Comparison of ENCODE assay signal across 18 cellular contexts in the genomic region with DNA sequence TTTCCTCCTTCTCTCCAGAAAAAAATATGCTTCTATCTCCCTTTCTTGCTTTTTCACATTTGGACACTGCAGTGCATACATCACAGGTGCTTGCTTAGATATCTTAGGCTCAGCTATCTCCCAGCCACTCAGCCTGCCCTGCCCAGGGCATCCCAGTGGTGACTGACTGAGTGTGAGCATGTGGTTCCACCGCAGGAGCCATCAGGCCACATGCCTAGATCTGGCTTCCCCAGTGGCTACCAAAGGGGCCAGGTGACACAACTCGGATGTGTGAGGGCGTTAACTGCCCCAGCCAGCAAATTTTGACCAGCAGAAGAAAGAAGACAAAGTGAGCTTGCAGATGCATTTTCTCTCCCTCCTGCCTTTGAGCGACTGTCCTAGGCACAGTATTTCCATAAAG. TPM values are rescaled to one million over a fixed set of nuclear protein-coding genes. Genes with fewer than 3 reads are reported as not detected.
"Had no signal": no experiment of that assay in that cellular context is flagged by ENCODE, and none has a peak within 500 bp of the region (broad histone marks: within the 10 kb centered on the region; RNA-seq: fewer than 3 reads in every experiment).

No MANE protein-coding gene starts in this region.

- H2AFZ ChIP-seq: parathyroid adenoma had no signal

- H3K27me3 ChIP-seq: colonic mucosa, left lung, neutrophil, upper lobe of left lung had no signal

- H3K4me1 ChIP-seq: colonic mucosa, heart right ventricle, parathyroid adenoma had no signal

- ATAC-seq: heart right ventricle, left lung, right cardiac atrium, T-cell had no signal

- H3K36me3 ChIP-seq: colonic mucosa, heart right ventricle, left lung, neutrophil, thoracic aorta, upper lobe of left lung had no signal

- H3K27ac ChIP-seq: colonic mucosa, heart right ventricle, left lung, neutrophil, parathyroid adenoma, thoracic aorta had no signal

- H3K9me3 ChIP-seq: colonic mucosa, left lung, neutrophil, thoracic aorta, upper lobe of left lung had no signal

- DNase-seq: activated gamma-delta T cell treated with Interleukin-2 at 50 U/mL for 16 hours; activated T-cell treated with anti-CD3 and anti-CD28 coated beads, Interleukin-2, amount 50 U/mL, for 1 hour; colonic mucosa; heart right ventricle; immature natural killer cell; kidney glomerular epithelial cell; left lung; right cardiac atrium; stimulated activated CD4-positive, alpha-beta T cell treated with anti-CD3 and anti-CD28 coated beads, Interleukin-4, amount 100 ng/mL, for 24 hours; stimulated activated naive CD4-positive, alpha-beta T cell treated with Interleukin-2 at 50 U/mL for 16 hours; T-cell had no signal

- H3K4me3 ChIP-seq: colonic mucosa, heart right ventricle, left lung, thoracic aorta had no signal

- H3K9ac ChIP-seq: parathyroid adenoma had no signal

RNA-seq across cellular contexts. Expression of a gene that starts 25.5 kb away (rescaled TPM):
- total RNA-seq: bronchial epithelial cell, lung microvascular endothelial cell, pulmonary artery endothelial cell, T-cell, thoracic aorta had no signal
- polyA plus RNA-seq: immature natural killer cell, right cardiac atrium had no signal

RNA-seq across cellular contexts. Expression of a gene that starts 29.5 kb away (rescaled TPM):
- total RNA-seq: colonic mucosa, lung microvascular endothelial cell, pulmonary artery endothelial cell, T-cell, thoracic aorta had no signal
- polyA plus RNA-seq: immature natural killer cell had no signal
